In the genomic region with DNA sequence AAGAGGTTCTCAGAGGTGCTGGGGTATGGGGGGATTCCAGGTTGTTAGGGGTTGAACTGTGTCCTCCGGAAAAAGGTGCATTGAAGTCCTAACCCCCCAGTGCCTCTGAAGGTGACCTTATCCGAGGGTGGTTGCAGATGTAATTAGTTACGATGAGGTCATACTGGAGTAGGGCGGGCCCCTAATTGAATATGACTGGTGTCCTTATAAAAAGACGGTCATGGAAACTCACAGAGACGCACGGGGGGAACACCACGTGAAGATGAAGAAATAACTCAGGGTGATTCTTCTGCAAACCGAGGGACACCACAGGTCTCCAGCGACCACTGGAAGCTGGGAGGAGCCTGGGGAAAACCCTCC, we compare ENCODE assay signal across 21 cellular contexts.
DNase-seq lines count a peak whose midpoint lies in the region; FAIRE-seq and TF ChIP-seq lines count a peak whose summit lies in the region.
"Had no signal": no experiment of that assay in that cellular context is flagged by ENCODE, and none has a peak within 500 bp of the region (broad histone marks: within the 10 kb centered on the region; RNA-seq: fewer than 3 reads in every experiment).

No MANE protein-coding gene starts in this region.

- no peak overlapping the region for H3K4me3 ChIP-seq in astrocyte (ENCODE audit: insufficient read depth, low read depth, low read length)
- H3K4me3 ChIP-seq in suprapubic skin, result no peak overlapping the region
- H3K4me3 ChIP-seq: PC-9 had no signal

- DNase-seq in H4 (ENCODE audit: low spot score) (peak; percentile 58), astrocyte (ENCODE audit: low read depth) (no peak), mesenteric fat pad (ENCODE audit: low spot score) (peak; percentile 47), suprapubic skin (ENCODE audit: low spot score in 2 of 2) (no peak), cardiac septum (ENCODE audit: low spot score) (no peak), SW 1271 (lab: John Stamatoyannopoulos, UW) (no peak), SHP77 treated with DMSO at 0.1 percent for 48 hours (lab: John Stamatoyannopoulos, UW) (no peak)
- DNase-seq: Caco-2, DMS153, HFFc6, KG1, NCI-H1417 treated with DMSO at 0.1 percent for 48 hours, NCI-H187 treated with DMSO at 0.1 percent for 48 hours, NCI-H2227 treated with DMSO at 0.1 percent for 48 hours, NCI-H510A treated with DMSO at 0.1 percent for 48 hours, NCI-H82, PC-9 had no signal

- H3K4me2 ChIP-seq in astrocyte (ENCODE audit: low read length), result peak overlapping the region; percentile 33
- H3K4me2 ChIP-seq: PC-9 had no signal

- no peaks in the 10 kb centered on the region for H4K20me1 ChIP-seq in astrocyte (ENCODE audit: insufficient read depth, low read length)

- FAIRE-seq in astrocyte (lab: Jason Lieb, UNC), result no peak
- FAIRE-seq: GM12891, GM18507, H54 had no signal

- no peak for TF ChIP-seq POLR2A in suprapubic skin (IDR thresholded peaks at IDR 0.05)

- H3K4me3 Mint-ChIP-seq in astrocyte (ENCODE audit: unreplicated experiment), result no peak overlapping the region
- H3K4me3 Mint-ChIP-seq: B cell, HFFc6 had no signal

- H3K27ac Mint-ChIP-seq in astrocyte (ENCODE audit: unreplicated experiment), result no peak overlapping the region
- H3K27ac Mint-ChIP-seq: HFFc6 had no signal

- H3K9ac ChIP-seq in astrocyte (ENCODE audit: low read length), result no peak overlapping the region

- no peaks in the 10 kb centered on the region for H3K79me2 ChIP-seq in astrocyte (ENCODE audit: insufficient read depth, low read length)

- intact Hi-C loops in cardiac septum (cut with DNase I), result no loop called here

- no peaks in the 10 kb centered on the region for H3K36me3 Mint-ChIP-seq in astrocyte (ENCODE audit: low read depth, unreplicated experiment)

- H3K9me3 Mint-ChIP-seq in astrocyte (ENCODE audit: unreplicated experiment), result peaks cover 2% of the 10 kb centered on the region
- H3K9me3 Mint-ChIP-seq: HFFc6 had no signal

- no peaks in the 10 kb centered on the region for H3K9me3 ChIP-seq in astrocyte (ENCODE audit: insufficient read depth, low read depth, low read length)
- no peaks in the 10 kb centered on the region for H3K9me3 ChIP-seq in suprapubic skin
- H3K9me3 ChIP-seq: Caco-2 had no signal

- no peaks in the 10 kb centered on the region for H3K36me3 ChIP-seq in astrocyte (ENCODE audit: insufficient read depth, low read length)
- no peaks in the 10 kb centered on the region for H3K36me3 ChIP-seq in suprapubic skin

- H3K27ac ChIP-seq in astrocyte (ENCODE audit: low read depth, low read length) (no peak overlapping the region), suprapubic skin (peak overlapping the region; percentile 25)
- H3K27ac ChIP-seq: PC-9 had no signal

- WGBS in suprapubic skin, result 67% methylated on average over 10 of the region's 10 CpGs

- no peak overlapping the region for H2AFZ ChIP-seq in astrocyte (ENCODE audit: low read depth, low read length)
- H2AFZ ChIP-seq: PC-9 had no signal

- H3K27me3 Mint-ChIP-seq in astrocyte (ENCODE audit: low read depth, unreplicated experiment), result peaks cover 11% of the 10 kb centered on the region

- H3K4me1 Mint-ChIP-seq in astrocyte (ENCODE audit: low read depth, unreplicated experiment), result peaks cover 6% of the 10 kb centered on the region
- H3K4me1 Mint-ChIP-seq: B cell had no signal

- H3K27me3 ChIP-seq in astrocyte (ENCODE audit: insufficient read depth, low read length), result no peaks in the 10 kb centered on the region
- peaks cover 27% of the 10 kb centered on the region for H3K27me3 ChIP-seq in suprapubic skin

- TF ChIP-seq CTCF in astrocyte (IDR thresholded peaks at IDR 0.05; ENCODE audit: insufficient read depth, low read depth, low read length), result no peak
- TF ChIP-seq CTCF in suprapubic skin (IDR thresholded peaks at IDR 0.05), result no peak

- peaks cover 11% of the 10 kb centered on the region for H3K4me1 ChIP-seq in astrocyte (ENCODE audit: insufficient read depth, low read length)
- peaks cover 3% of the 10 kb centered on the region for H3K4me1 ChIP-seq in suprapubic skin
- H3K4me1 ChIP-seq: Caco-2 had no signal

- TF ChIP-seq EP300 in suprapubic skin (IDR thresholded peaks at IDR 0.05), result no peak

Comparison
In these comparisons a context has a peak if more than half of its experiments do, and no peak if none do; other contexts are left out.
1. DNase-seq: peak in H4 (single experiment) and mesenteric fat pad (single experiment); none in astrocyte (single experiment), suprapubic skin (0 of 2), cardiac septum (single experiment), SW 1271 (0 of 2) and SHP77 treated with DMSO at 0.1 percent for 48 hours (single experiment).